ENCODE assay signal across 10 cellular contexts in the genomic region with DNA sequence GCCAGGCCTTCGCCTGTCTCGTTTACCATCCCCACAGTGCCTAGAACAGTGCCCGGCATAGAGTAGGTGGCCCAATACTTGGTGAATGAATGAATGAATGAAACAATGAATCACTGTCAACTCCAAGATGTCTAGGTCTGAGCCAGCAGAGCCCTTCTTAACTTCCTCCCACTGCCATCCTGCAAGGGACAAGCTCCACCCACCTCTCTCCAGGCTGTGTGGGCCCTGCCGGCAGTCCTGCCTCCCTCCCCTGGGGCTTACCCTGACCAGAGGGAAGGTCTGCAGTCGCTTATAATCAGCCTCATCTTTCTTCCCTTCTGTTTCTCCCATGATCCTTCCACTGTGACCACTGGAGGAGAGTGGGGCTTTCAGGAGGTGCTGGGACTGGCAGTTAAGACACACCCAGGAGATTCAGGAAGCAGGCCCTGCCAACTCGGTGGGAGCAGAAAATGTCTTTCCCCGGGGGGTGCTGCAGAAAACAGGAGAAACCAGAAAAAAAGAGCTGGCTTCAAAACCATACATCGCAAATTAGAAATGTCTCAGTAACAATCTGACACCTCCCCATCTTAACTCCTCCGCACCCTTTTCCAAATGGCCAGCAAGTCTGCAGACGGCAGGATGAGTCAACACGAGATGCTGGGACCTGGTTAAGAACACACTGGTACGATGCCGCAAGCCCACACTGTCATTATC. TPM values are rescaled to one million over a fixed set of nuclear protein-coding genes. Genes with fewer than 3 reads are reported as not detected.
DNase-seq lines count a peak whose midpoint lies in the region; ATAC-seq and TF ChIP-seq lines count a peak whose summit lies in the region.
"Had no signal": no experiment of that assay in that cellular context is flagged by ENCODE, and none has a peak within 500 bp of the region (broad histone marks: within the 10 kb centered on the region; RNA-seq: fewer than 3 reads in every experiment).

No MANE protein-coding gene starts in this region.

- TF ChIP-seq CTCF in dorsolateral prefrontal cortex (IDR thresholded peaks at IDR 0.05 in 54 of 56, conservative IDR thresholded peaks at IDR 0.05 in 2 of 56; ENCODE audit: low read depth in 1 of 56, partially characterized antibody in 56 of 56) (no peak), osteocyte (IDR thresholded peaks at IDR 0.05) (no peak)

- H3K27me3 ChIP-seq in dorsolateral prefrontal cortex (no peaks in the 10 kb centered on the region), SJCRH30 (no peaks in the 10 kb centered on the region)

- H3K4me1 ChIP-seq in SJCRH30: no peaks in the 10 kb centered on the region

- peaks cover 18% of the 10 kb centered on the region for H3K4me1 Mint-ChIP-seq in osteocyte (ENCODE audit: unreplicated experiment)

- no peaks in the 10 kb centered on the region for H3K9me3 Mint-ChIP-seq in osteocyte (ENCODE audit: unreplicated experiment)

- H3K27ac Mint-ChIP-seq in osteocyte (ENCODE audit: unreplicated experiment): peak overlapping the region; percentile 71

- H3K4me3 ChIP-seq in dorsolateral prefrontal cortex (peak overlapping the region in 9 of 59 donors; percentile 7 to 20 (median 11)), SJCRH30 (no peak overlapping the region)

- no peaks in the 10 kb centered on the region for H3K9me3 ChIP-seq in SJCRH30 (replicated peaks)

- H3K27ac ChIP-seq in dorsolateral prefrontal cortex (peak overlapping the region in 36 of 59 donors; percentile 3 to 78 (median 55)), SJCRH30 (no peak overlapping the region)

- peaks cover 6% of the 10 kb centered on the region for H3K36me3 Mint-ChIP-seq in osteocyte (ENCODE audit: unreplicated experiment)

- no peak for ATAC-seq in HG02885 (IDR thresholded peaks at IDR 0.05; ENCODE audit: poor library complexity, unreplicated experiment)
- ATAC-seq: Panc1 had no signal

- H3K27me3 Mint-ChIP-seq in osteocyte (ENCODE audit: unreplicated experiment): no peaks in the 10 kb centered on the region

- DNase-seq in SKM-1 treated with dmso at 0.1 percent for 144 hours (lab: John Stamatoyannopoulos, UW; ENCODE audit: unreplicated experiment) (peak; percentile 31), SKM-1 (lab: John Stamatoyannopoulos, UW; ENCODE audit: unreplicated experiment) (no peak), OCI-M1 (lab: John Stamatoyannopoulos, UW) (peak; percentile 50), dorsolateral prefrontal cortex (peak in 4 of 10 donors; percentile 77 to 87 (median 84)), osteocyte (ENCODE audit: extremely low spot score, unreplicated experiment) (no peak), SJCRH30 (no peak), epidermal melanocyte (ENCODE audit: insufficient read length, low spot score) (no peak)
- DNase-seq: NCI-H1092 had no signal

- intact Hi-C loops in dorsolateral prefrontal cortex (cut with DNase I): loop anchor here in 1 of 2 donors (2.0 kb wide), 1 partner anchor 50 kb away; no protein-coding TSS in a partner anchor

- H3K36me3 ChIP-seq in SJCRH30: no peaks in the 10 kb centered on the region

- H3K4me3 Mint-ChIP-seq in osteocyte (ENCODE audit: unreplicated experiment): no peak overlapping the region

RNA-seq across cellular contexts. Expression of a gene that starts 11.4 kb away (rescaled TPM):
- 10 to 100 TPM; 15.6 to 42.0 (median 23.9) TPM for total RNA-seq in dorsolateral prefrontal cortex
- 16.4 and 17.0 TPM in 2 replicates for total RNA-seq in osteocyte
- 4.3 and 4.7 TPM in 2 replicates for total RNA-seq in SJCRH30 (2014; rRNA removed; shearing (Covaris generic))

RNA-seq across cellular contexts. Expression of a gene that starts 26.8 kb away (rescaled TPM):
- total RNA-seq in dorsolateral prefrontal cortex (100 to 1,000 TPM; 122 to 627 (median 268) TPM), osteocyte (148 and 151 TPM in 2 replicates)
- total RNA-seq in SJCRH30 (2014; rRNA removed; shearing (Covaris generic)): 67.3 TPM in 2 replicates

Comparison
In these comparisons a context has a peak if more than half of its experiments do, and no peak if none do; other contexts are left out.
1. DNase-seq: peak in SKM-1 treated with dmso at 0.1 percent for 144 hours (single experiment) and OCI-M1 (single experiment); none in SKM-1 (single experiment), osteocyte (single experiment), SJCRH30 (0 of 2) and epidermal melanocyte (single experiment).